In the genomic region with DNA sequence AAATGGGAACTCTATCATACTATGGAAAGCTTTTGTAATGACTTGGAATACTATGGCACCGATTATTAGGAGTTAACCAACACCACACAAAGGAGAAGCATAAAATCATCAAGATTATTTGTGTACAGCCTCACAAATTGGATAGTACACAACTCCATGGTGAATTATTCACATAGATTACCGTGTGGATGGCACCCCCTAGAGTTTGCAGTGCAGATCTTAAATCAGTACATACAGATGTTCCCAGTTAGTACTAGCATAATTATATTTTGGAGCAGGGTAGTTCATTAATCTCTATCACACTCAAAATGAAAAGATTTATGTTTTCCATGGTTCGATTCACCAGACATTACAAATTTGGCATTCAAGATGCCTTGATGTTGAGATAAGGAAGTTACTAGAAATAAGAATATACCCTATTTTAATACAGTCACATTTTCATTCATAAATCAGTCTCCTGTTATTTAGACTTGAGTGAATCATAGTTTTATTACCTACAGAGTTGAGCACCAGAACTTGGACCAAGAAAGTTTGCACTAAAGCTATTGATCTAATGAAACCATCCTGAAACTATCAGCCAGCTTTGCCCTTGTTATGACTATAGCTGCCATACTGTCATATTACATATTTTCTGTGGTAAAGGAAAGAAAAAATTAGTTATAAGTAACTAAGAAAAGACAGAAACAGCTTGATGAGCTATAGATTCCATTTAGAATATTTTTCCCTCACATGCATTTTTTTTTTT, we compare ENCODE assay signal across 9 cellular contexts.
DNase-seq lines count a peak whose midpoint lies in the region; ATAC-seq and TF ChIP-seq lines count a peak whose summit lies in the region.
"Had no signal": no experiment of that assay in that cellular context is flagged by ENCODE, and none has a peak within 500 bp of the region (broad histone marks: within the 10 kb centered on the region; RNA-seq: fewer than 3 reads in every experiment).

No MANE protein-coding gene starts in this region.

- CTCF ChIA-PET in CD8-positive, alpha-beta T cell (lab: Charles Lee), result no interaction called here

- no peaks in the 10 kb centered on the region for H3K27me3 Mint-ChIP-seq in activated CD4-positive, alpha-beta T cell treated with anti-CD3 and anti-CD28 coated beads, Interleukin-2, amount 10 ng/mL, durations not matched to agents 24 days and 14 days
- H3K27me3 Mint-ChIP-seq in CD8-positive, alpha-beta T cell (ENCODE audit: low read depth), result no peaks in the 10 kb centered on the region

- no peak overlapping the region for H3K4me3 Mint-ChIP-seq in activated CD4-positive, alpha-beta T cell treated with anti-CD3 and anti-CD28 coated beads, Interleukin-2, amount 10 ng/mL, durations not matched to agents 24 days and 14 days
- no peak overlapping the region for H3K4me3 Mint-ChIP-seq in CD8-positive, alpha-beta T cell

- no peaks in the 10 kb centered on the region for H3K9me3 Mint-ChIP-seq in activated CD4-positive, alpha-beta T cell treated with anti-CD3 and anti-CD28 coated beads, Interleukin-2, amount 10 ng/mL, durations not matched to agents 24 days and 14 days
- H3K9me3 Mint-ChIP-seq in CD8-positive, alpha-beta T cell, result peaks cover 4% of the 10 kb centered on the region

- H3K4me1 Mint-ChIP-seq in activated CD4-positive, alpha-beta T cell treated with anti-CD3 and anti-CD28 coated beads, Interleukin-2, amount 10 ng/mL, durations not matched to agents 24 days and 14 days, result no peaks in the 10 kb centered on the region
- no peaks in the 10 kb centered on the region for H3K4me1 Mint-ChIP-seq in CD8-positive, alpha-beta T cell (ENCODE audit: low read depth)

- H3K27ac Mint-ChIP-seq in activated CD4-positive, alpha-beta T cell treated with anti-CD3 and anti-CD28 coated beads, Interleukin-2, amount 10 ng/mL, durations not matched to agents 24 days and 14 days, result no peak overlapping the region
- H3K27ac Mint-ChIP-seq in CD8-positive, alpha-beta T cell, result no peak overlapping the region

- H3K4me3 ChIP-seq in HAP-1, result no peak overlapping the region
- H3K4me3 ChIP-seq in OCI-LY1 (ENCODE audit: low read depth, low read length, poor library complexity, severe bottlenecking), result no peak overlapping the region
- H3K4me3 ChIP-seq in fibroblast of pulmonary artery (replicated peaks; ENCODE audit: low read depth, low read length), result no peak overlapping the region
- H3K4me3 ChIP-seq in CD8-positive, alpha-beta T cell (ENCODE audit: low read depth, low read length), result no peak overlapping the region

- TF ChIP-seq CTCF in OCI-LY1 (IDR thresholded peaks at IDR 0.05; ENCODE audit: low read length) (peak; percentile 70), fibroblast of pulmonary artery (IDR thresholded peaks at IDR 0.05; ENCODE audit: low read length, missing control alignments) (peak; percentile 35)
- no peak for TF ChIP-seq CTCF in CD8-positive, alpha-beta T cell (IDR thresholded peaks at IDR 0.05)

- peaks cover 4% of the 10 kb centered on the region; the same call in 1 of the 2 replicates for H3K4me1 ChIP-seq in HAP-1
- H3K4me1 ChIP-seq in OCI-LY1 (ENCODE audit: insufficient read depth, low read length, severe bottlenecking), result peaks cover 21% of the 10 kb centered on the region
- H3K4me1 ChIP-seq in CD8-positive, alpha-beta T cell (ENCODE audit: insufficient read depth, low read length), result no peaks in the 10 kb centered on the region

- H3K9me3 ChIP-seq in HAP-1, result no peaks in the 10 kb centered on the region
- H3K9me3 ChIP-seq in OCI-LY1 (ENCODE audit: low read length), result no peaks in the 10 kb centered on the region
- no peaks in the 10 kb centered on the region for H3K9me3 ChIP-seq in CD8-positive, alpha-beta T cell (ENCODE audit: low read length)

- intact Hi-C loops in activated CD4-positive, alpha-beta T cell treated with anti-CD3 and anti-CD28 coated beads, Interleukin-2, amount 10 ng/mL, durations not matched to agents 24 days and 14 days (cut with micrococcal nuclease), result loop anchor here (1.0 to 2.0 kb wide), 2 partner anchors 271 to 788 kb away; no protein-coding TSS in a partner anchor
- intact Hi-C loops in CD8-positive, alpha-beta T cell (cut with DNase I, micrococcal nuclease), result no loop called here

- H3K9ac ChIP-seq in OCI-LY1 (ENCODE audit: low read length), result no peak overlapping the region

- H3K27ac ChIP-seq in OCI-LY1 (ENCODE audit: low read depth, low read length, poor library complexity, severe bottlenecking), result no peak overlapping the region
- H3K27ac ChIP-seq in CD8-positive, alpha-beta T cell (ENCODE audit: low read depth, low read length), result no peak overlapping the region

- POLR2A ChIA-PET in CD8-positive, alpha-beta T cell (lab: Charles Lee), result no interaction called here

- H3K4me2 ChIP-seq in OCI-LY1 (ENCODE audit: low read length), result no peak overlapping the region

- ATAC-seq in GM18505 (IDR thresholded peaks at IDR 0.05; ENCODE audit: unreplicated experiment) (no peak), HG03045 (IDR thresholded peaks at IDR 0.05; ENCODE audit: unreplicated experiment) (no peak)
- ATAC-seq in CD8-positive, alpha-beta T cell, result no peak
- ATAC-seq: right cardiac atrium had no signal

- in situ Hi-C loops in HAP-1 (cut with MboI; ENCODE audit: low sequenced_read_pairs), result no loop called here

- no peaks in the 10 kb centered on the region for H3K36me3 Mint-ChIP-seq in activated CD4-positive, alpha-beta T cell treated with anti-CD3 and anti-CD28 coated beads, Interleukin-2, amount 10 ng/mL, durations not matched to agents 24 days and 14 days (ENCODE audit: low read depth)
- no peaks in the 10 kb centered on the region for H3K36me3 Mint-ChIP-seq in CD8-positive, alpha-beta T cell

- DNase-seq in activated CD4-positive, alpha-beta T cell treated with anti-CD3 and anti-CD28 coated beads, Interleukin-2, amount 10 ng/mL, durations not matched to agents 24 days and 14 days, result peak; percentile 54
- no peak for DNase-seq in activated CD4-positive, alpha-beta T cell treated with anti-CD3 and anti-CD28 coated beads for 1 hour
- peak; percentile 52 to 66 for DNase-seq in HAP-1 (ENCODE audit: low spot score in 2 of 2)
- DNase-seq in fibroblast of pulmonary artery (ENCODE audit: low read depth), result peak; percentile 53
- DNase-seq in CD8-positive, alpha-beta T cell, result no peak

- H3K9me2 ChIP-seq in OCI-LY1 (ENCODE audit: low read depth, low read length), result no peaks in the 10 kb centered on the region

- no peak overlapping the region for H2AFZ ChIP-seq in OCI-LY1 (ENCODE audit: low read length)

- no peaks in the 10 kb centered on the region for H4K20me1 ChIP-seq in OCI-LY1 (ENCODE audit: insufficient read depth, low read length)

- H3K27me3 ChIP-seq in HAP-1 (ENCODE audit: low read depth), result peaks cover 7% of the 10 kb centered on the region
- no peaks in the 10 kb centered on the region for H3K27me3 ChIP-seq in OCI-LY1 (ENCODE audit: insufficient read depth, low read length)
- H3K27me3 ChIP-seq in CD8-positive, alpha-beta T cell (ENCODE audit: insufficient read depth, low read length), result no peaks in the 10 kb centered on the region

- no peak for TF ChIP-seq POLR2A in GM18505 (IDR thresholded peaks at IDR 0.05; ENCODE audit: borderline replicate concordance, extremely low read depth, insufficient read depth, insufficient read length)

- H3F3A ChIP-seq in OCI-LY1 (ENCODE audit: insufficient read depth, low read length), result no peaks in the 10 kb centered on the region

- no peaks in the 10 kb centered on the region for H3K36me3 ChIP-seq in HAP-1 (replicated peaks)
- H3K36me3 ChIP-seq in OCI-LY1 (ENCODE audit: insufficient read depth, low read length), result no peaks in the 10 kb centered on the region
- H3K36me3 ChIP-seq in CD8-positive, alpha-beta T cell (ENCODE audit: insufficient read depth, low read length), result no peaks in the 10 kb centered on the region

- H3K79me2 ChIP-seq in OCI-LY1 (ENCODE audit: insufficient read depth, low read length), result no peaks in the 10 kb centered on the region

Comparison
In these comparisons a context has a peak if more than half of its experiments do, and no peak if none do; other contexts are left out.
1. DNase-seq: peak in activated CD4-positive, alpha-beta T cell treated with anti-CD3 and anti-CD28 coated beads, Interleukin-2, amount 10 ng/mL, durations not matched to agents 24 days and 14 days (single experiment), HAP-1 (2 of 2) and fibroblast of pulmonary artery (single experiment); none in activated CD4-positive, alpha-beta T cell treated with anti-CD3 and anti-CD28 coated beads for 1 hour (single experiment) and CD8-positive, alpha-beta T cell (0 of 7).